ENCODE assay signal across 12 cellular contexts in genomic region chr1:204126941-204127340, GRCh38. TPM values are rescaled to one million over a fixed set of nuclear protein-coding genes. Genes with fewer than 3 reads are reported as not detected.
A peak's percentile ranks its signal among the peaks of the same experiment; 100 is the strongest.
DNase-seq lines count a peak whose midpoint lies in the region; ATAC-seq, FAIRE-seq and TF ChIP-seq lines count a peak whose summit lies in the region.
"Had no signal": no experiment of that assay in that cellular context is flagged by ENCODE, and none has a peak within 500 bp of the region (broad histone marks: within the 10 kb centered on the region; RNA-seq: fewer than 3 reads in every experiment).

No MANE protein-coding gene starts in this region.

- H3K79me2 ChIP-seq in HepG2 (ENCODE audit: insufficient read depth, low read length), result no peaks in the 10 kb centered on the region

- H3K27me3 ChIP-seq in HepG2 (ENCODE audit: control insufficient read depth in 1 of 2, insufficient read depth in 2 of 2, low read length in 2 of 2), result no peaks in the 10 kb centered on the region
- no peaks in the 10 kb centered on the region for H3K27me3 ChIP-seq in right lobe of liver
- no peaks in the 10 kb centered on the region for H3K27me3 ChIP-seq in gastrocnemius medialis
- no peaks in the 10 kb centered on the region for H3K27me3 ChIP-seq in vagina

- ATAC-seq in HepG2, result no peak
- ATAC-seq in right lobe of liver, result no peak
- no peak for ATAC-seq in gastrocnemius medialis
- ATAC-seq in activated naive CD8-positive, alpha-beta T cell treated with anti-CD3 and anti-CD28 coated beads, Interleukin-2, amount 50 U/mL, for 24 hours, result no peak
- ATAC-seq in HG02852 (IDR thresholded peaks at IDR 0.05; ENCODE audit: unreplicated experiment), result no peak
- no peak for ATAC-seq in GM18873 (IDR thresholded peaks at IDR 0.05; ENCODE audit: low FRiP score, unreplicated experiment)
- ATAC-seq: CD8-positive, alpha-beta T cell; T-cell had no signal

- H3K27ac ChIP-seq in HepG2 (ENCODE audit: extremely low read length, insufficient read depth, low read length) (no peak overlapping the region), right lobe of liver (no peak overlapping the region), gastrocnemius medialis (peak overlapping the region; percentile 30 to 74 (median 63)), vagina (peak overlapping the region; percentile 78)

- H3K4me3 ChIP-seq in HepG2 (replicated peaks in 1 of 3; ENCODE audit: insufficient read depth in 1 of 3, low read depth in 2 of 3, low read length in 3 of 3) (no peak overlapping the region), right lobe of liver (no peak overlapping the region), gastrocnemius medialis (no peak overlapping the region), vagina (no peak overlapping the region)

- no peaks in the 10 kb centered on the region for H3K36me3 Mint-ChIP-seq in activated naive CD8-positive, alpha-beta T cell treated with anti-CD3 and anti-CD28 coated beads, Interleukin-2, amount 50 U/mL, for 24 hours (ENCODE audit: low read depth)
- H3K36me3 Mint-ChIP-seq: CD8-positive, alpha-beta T cell; naive B cell; T-cell had no signal

- H3K9me3 ChIP-seq in HepG2 (ENCODE audit: low read length) (no peaks in the 10 kb centered on the region), right lobe of liver (no peaks in the 10 kb centered on the region), gastrocnemius medialis (no peaks in the 10 kb centered on the region), vagina (no peaks in the 10 kb centered on the region)

- H3K9me3 Mint-ChIP-seq in activated naive CD8-positive, alpha-beta T cell treated with anti-CD3 and anti-CD28 coated beads, Interleukin-2, amount 50 U/mL, for 24 hours, result no peaks in the 10 kb centered on the region
- H3K9me3 Mint-ChIP-seq: CD8-positive, alpha-beta T cell; naive B cell; T-cell had no signal

- TF ChIP-seq RAD21 in HepG2 (CRISPR knock-in tag; IDR thresholded peaks at IDR 0.05), result no peak

- CTCF ChIA-PET in HepG2 (lab: Yijun Ruan, JAX; ENCODE audit: low intra/inter-chr PET ratio, low total read pairs), result interaction anchor here (1.1 to 4.2 kb wide), 4 partner anchors 47 to 266 kb away, joined by 4 to 89 read pairs (median 24); partner anchors contain the start of gene SNRPE

- no peak overlapping the region for H3K4me2 ChIP-seq in HepG2 (ENCODE audit: low read depth, low read length)

- H3K4me3 Mint-ChIP-seq in activated naive CD8-positive, alpha-beta T cell treated with anti-CD3 and anti-CD28 coated beads, Interleukin-2, amount 50 U/mL, for 24 hours, result no peak overlapping the region
- H3K4me3 Mint-ChIP-seq: CD8-positive, alpha-beta T cell; T-cell had no signal

- H3K4me1 ChIP-seq in HepG2 (ENCODE audit: insufficient read depth, low read length) (peaks cover 34% of the 10 kb centered on the region), right lobe of liver (peaks cover 0 to 41% (median 20%) of the 10 kb centered on the region in 4 donors), gastrocnemius medialis (peaks cover 14 to 32% of the 10 kb centered on the region in 2 donors), vagina (peaks cover 59% of the 10 kb centered on the region)

- no peaks in the 10 kb centered on the region for H4K20me1 ChIP-seq in HepG2 (ENCODE audit: insufficient read depth, low read length)

- no peak overlapping the region for H3K27ac Mint-ChIP-seq in activated naive CD8-positive, alpha-beta T cell treated with anti-CD3 and anti-CD28 coated beads, Interleukin-2, amount 50 U/mL, for 24 hours
- H3K27ac Mint-ChIP-seq: CD8-positive, alpha-beta T cell; T-cell had no signal

- H3K9ac ChIP-seq in HepG2 (ENCODE audit: insufficient read depth, low read depth, low read length), result no peak overlapping the region

- 81% methylated on average over 7 of the region's 7 CpGs for WGBS in HepG2 (ENCODE audit: low lambda C conversion rate)
- WGBS in right lobe of liver (ENCODE audit: insufficient coverage, low coverage, low lambda C conversion rate, missing lambda C conversion rate), result 27% methylated on average over 6 of the region's 7 CpGs

- POLR2A ChIA-PET in HepG2 (lab: Yijun Ruan, JAX), result interaction anchor here (3.0 kb wide), 1 partner anchor 257 kb away, joined by 22 read pairs; no protein-coding TSS in a partner anchor

- TF ChIP-seq POLR2A in HepG2 (IDR thresholded peaks at IDR 0.05; ENCODE audit: insufficient read depth in 1 of 2, low read depth in 2 of 2, low read length in 2 of 2), result no peak
- no peak for TF ChIP-seq POLR2A in right lobe of liver (IDR thresholded peaks at IDR 0.05)
- TF ChIP-seq POLR2A in gastrocnemius medialis (IDR thresholded peaks at IDR 0.05), result no peak
- no peak for TF ChIP-seq POLR2A in vagina (IDR thresholded peaks at IDR 0.05)

- BruUV-seq in HepG2 (replicated peaks; lab: Mats Ljungman, UMichigan), result no TSS peak

- no peaks in the 10 kb centered on the region for H3K27me3 Mint-ChIP-seq in activated naive CD8-positive, alpha-beta T cell treated with anti-CD3 and anti-CD28 coated beads, Interleukin-2, amount 50 U/mL, for 24 hours
- H3K27me3 Mint-ChIP-seq: T-cell had no signal

- peaks cover 4% of the 10 kb centered on the region for H3K4me1 Mint-ChIP-seq in activated naive CD8-positive, alpha-beta T cell treated with anti-CD3 and anti-CD28 coated beads, Interleukin-2, amount 50 U/mL, for 24 hours

- peaks cover 19 to 42% of the 10 kb centered on the region in 2 experiments for H3K36me3 ChIP-seq in HepG2 (replicated peaks in 1 of 2; ENCODE audit: control insufficient read depth in 1 of 2, insufficient read depth in 2 of 2, low read length in 2 of 2)
- H3K36me3 ChIP-seq in right lobe of liver, result peaks cover 0 to 26% (median 10%) of the 10 kb centered on the region in 4 donors
- H3K36me3 ChIP-seq in gastrocnemius medialis, result peaks cover 0 to 28% of the 10 kb centered on the region in 2 donors
- peaks cover 0 to 40% of the 10 kb centered on the region in 2 donors for H3K36me3 ChIP-seq in vagina

- FAIRE-seq in HepG2 (lab: Jason Lieb, UNC), result no peak

- H2AFZ ChIP-seq in HepG2 (ENCODE audit: low read length), result no peak overlapping the region

- TF ChIP-seq EP300 in HepG2 (IDR thresholded peaks at IDR 0.05; ENCODE audit: low read depth in 2 of 2, low read length in 2 of 2) (no peak), HepG2 (CRISPR knock-in tag; IDR thresholded peaks at IDR 0.05; ENCODE audit: borderline replicate concordance) (no peak)

- TF ChIP-seq CTCF in HepG2 (CRISPR knock-in tag; IDR thresholded peaks at IDR 0.05) (no peak), right lobe of liver (IDR thresholded peaks at IDR 0.05) (no peak), gastrocnemius medialis (IDR thresholded peaks at IDR 0.05 in 4 of 5, conservative IDR thresholded peaks at IDR 0.05 in 1 of 5) (no peak), vagina (IDR thresholded peaks at IDR 0.05) (no peak)

- DNase-seq in HepG2 (ENCODE audit: low spot score) (no peak), right lobe of liver (no peak), left kidney (ENCODE audit: low read depth, low spot score) (peak; percentile 69), gastrocnemius medialis (no peak), vagina (ENCODE audit: extremely low spot score in 2 of 2) (no peak)
- DNase-seq in activated naive CD8-positive, alpha-beta T cell treated with anti-CD3 and anti-CD28 coated beads, Interleukin-2, amount 50 U/mL, for 24 hours, result no peak
- DNase-seq: CD8-positive, alpha-beta T cell; naive B cell; T-cell had no signal

- in situ Hi-C loops in HepG2 (cut with HindIII; ENCODE audit: extremely low pct_ligation_motif_present, low pct_unique_long_range_greater_than_20kb) (loop anchor here (5.0 kb wide), 2 partner anchors 45 to 255 kb away; no protein-coding TSS in a partner anchor), gastrocnemius medialis (cut with MboI; ENCODE audit: low sequenced_read_pairs in 4 of 4) (loop anchor here (5.0 to 10.0 kb wide), 4 partner anchors 50 to 265 kb away; partner anchors contain the start of genes SNRPE (in 2 of the 4) and SOX13 (in 2 of the 4))

- intact Hi-C loops in HepG2 (cut with micrococcal nuclease; ENCODE audit: unreplicated experiment), result loop anchor here (1.0 kb wide), 1 partner anchor 53 kb away; no protein-coding TSS in a partner anchor
- intact Hi-C loops in right lobe of liver (cut with DNase I), result loop anchor here (5.0 to 10.0 kb wide), 4 partner anchors 45 to 260 kb away; partner anchors contain the start of gene SOX13 (in 1 of the 2)
- intact Hi-C loops in gastrocnemius medialis (cut with DNase I; ENCODE audit: low total_unique reads), result no loop called here
- intact Hi-C loops in vagina (cut with DNase I), result loop anchor here (1.0 kb wide), 1 partner anchor 54 kb away; the partner anchor contains the start of gene SOX13

RNA-seq across cellular contexts. Expression of gene ETNK2, which starts 24.9 kb away (rescaled TPM):
- total RNA-seq in HepG2 (2016; rRNA removed; fragmentation: Illumina TruSeq; extraction: Trizol) (35.3 and 42.8 TPM in 2 replicates), right lobe of liver (100 to 1,000 TPM in 3 of 6 experiments, 10 to 100 TPM in 3; 30.9 to 231 (median 98.9) TPM), gastrocnemius medialis (1 to 10 TPM in 3 of 4 donors, under 1 TPM in 1; 0.66 to 3.1 (median 2.3) TPM), vagina (30.9 TPM)
- total RNA-seq in HepG2 (2016; cell fraction: cytosol; rRNA removed; fragmentation: Illumina TruSeq; extraction: Trizol; ENCODE audit: low read depth), result 44.9 and 55.4 TPM in 2 replicates
- 31.7 and 40.5 TPM in 2 replicates for total RNA-seq in HepG2 (2016; cell fraction: insoluble cytoplasmic fraction; rRNA removed; fragmentation: Illumina TruSeq; extraction: Trizol)
- 91.7 and 102 TPM in 2 replicates for total RNA-seq in HepG2 (2016; cell fraction: membrane; rRNA removed; fragmentation: Illumina TruSeq; extraction: Trizol)
- 18.1 and 22.1 TPM in 2 replicates for total RNA-seq in HepG2 (2016; cell fraction: nucleus; rRNA removed; fragmentation: Illumina TruSeq; extraction: Trizol)
- polyA plus RNA-seq in HepG2 (2011; rRNA removed), result 15.5 and 23.4 TPM in 2 replicates
- 13.9 and 23.8 TPM in 2 replicates for polyA plus RNA-seq in HepG2 (2011; cell fraction: cytosol; rRNA removed)
- polyA plus RNA-seq in HepG2 (2011; cell fraction: nucleus; rRNA removed), result 5.6 and 10.0 TPM in 2 replicates
- 18.2 and 18.3 TPM in 2 replicates for polyA plus RNA-seq in HepG2 (2012)
- 63.9 and 73.6 TPM in 2 replicates for polyA plus RNA-seq in HepG2 (2016; cell fraction: cytosol; fragmentation: Illumina TruSeq; extraction: Trizol; ENCODE audit: low read depth)
- polyA plus RNA-seq in HepG2 (2016; cell fraction: insoluble cytoplasmic fraction; fragmentation: Illumina TruSeq; extraction: Trizol; ENCODE audit: low read depth), result 38.8 and 47.8 TPM in 2 replicates
- polyA plus RNA-seq in HepG2 (2016; cell fraction: membrane; fragmentation: Illumina TruSeq; extraction: Trizol; ENCODE audit: low read depth), result 98.0 and 100 TPM in 2 replicates
- polyA plus RNA-seq in HepG2 (2016; cell fraction: nucleus; fragmentation: Illumina TruSeq; extraction: Trizol; ENCODE audit: insufficient read depth, low read depth), result 24.8 and 26.8 TPM in 2 replicates
- 1.9 and 16.9 TPM in 2 replicates for polyA minus RNA-seq in HepG2 (2011; rRNA and poly(A)+ RNA removed; ENCODE audit: low replicate concordance)
- polyA minus RNA-seq in HepG2 (2011; cell fraction: cytosol; rRNA and poly(A)+ RNA removed), result 6.6 and 10.3 TPM in 2 replicates
- 4.9 and 9.0 TPM in 2 replicates for polyA minus RNA-seq in HepG2 (2011; cell fraction: nucleus; rRNA and poly(A)+ RNA removed)

RNA-seq across cellular contexts. Expression of gene REN, which starts 39.2 kb away (rescaled TPM):
- not detected in 2 replicates for total RNA-seq in HepG2 (2016; rRNA removed; fragmentation: Illumina TruSeq; extraction: Trizol)
- not detected in 2 replicates for total RNA-seq in HepG2 (2016; cell fraction: cytosol; rRNA removed; fragmentation: Illumina TruSeq; extraction: Trizol; ENCODE audit: low read depth)
- total RNA-seq in HepG2 (2016; cell fraction: insoluble cytoplasmic fraction; rRNA removed; fragmentation: Illumina TruSeq; extraction: Trizol), result not detected in 2 replicates
- total RNA-seq in HepG2 (2016; cell fraction: membrane; rRNA removed; fragmentation: Illumina TruSeq; extraction: Trizol), result not detected in 2 replicates
- total RNA-seq in HepG2 (2016; cell fraction: nucleus; rRNA removed; fragmentation: Illumina TruSeq; extraction: Trizol), result not detected in 2 replicates
- 0.05 TPM in 1 of 2 replicates, not detected in the other for polyA plus RNA-seq in HepG2 (2011; rRNA removed)
- 0.03 and 0.06 TPM in 2 replicates for polyA plus RNA-seq in HepG2 (2011; cell fraction: cytosol; rRNA removed)
- 0.12 and 0.21 TPM in 2 replicates for polyA plus RNA-seq in HepG2 (2011; cell fraction: nucleus; rRNA removed)
- polyA plus RNA-seq in HepG2 (2012), result not detected in 2 replicates
- not detected in 2 replicates for polyA plus RNA-seq in HepG2 (2016; cell fraction: cytosol; fragmentation: Illumina TruSeq; extraction: Trizol; ENCODE audit: low read depth)
- not detected in 2 replicates for polyA plus RNA-seq in HepG2 (2016; cell fraction: insoluble cytoplasmic fraction; fragmentation: Illumina TruSeq; extraction: Trizol; ENCODE audit: low read depth)
- not detected in 2 replicates for polyA plus RNA-seq in HepG2 (2016; cell fraction: membrane; fragmentation: Illumina TruSeq; extraction: Trizol; ENCODE audit: low read depth)
- not detected in 2 replicates for polyA plus RNA-seq in HepG2 (2016; cell fraction: nucleus; fragmentation: Illumina TruSeq; extraction: Trizol; ENCODE audit: insufficient read depth, low read depth)
- polyA minus RNA-seq in HepG2 (2011; rRNA and poly(A)+ RNA removed; ENCODE audit: low replicate concordance), result not detected in 2 replicates
- polyA minus RNA-seq in HepG2 (2011; cell fraction: cytosol; rRNA and poly(A)+ RNA removed), result not detected in 2 replicates
- not detected in 2 replicates for polyA minus RNA-seq in HepG2 (2011; cell fraction: nucleus; rRNA and poly(A)+ RNA removed)
- under 1 TPM in 5 of 6 experiments, not detected in 1; 0.25 to 0.44 (median 0.27) TPM for total RNA-seq in right lobe of liver
- total RNA-seq in gastrocnemius medialis, result under 1 TPM in 1 of 4 donors, not detected in 3; 0.22 TPM
- total RNA-seq in vagina, result not detected
- total RNA-seq: CD8-positive, alpha-beta T cell; dermis microvascular lymphatic vessel endothelial cell; T-cell had no signal

RNA-seq across cellular contexts. Expression of gene SOX13, which starts 54.0 kb away (rescaled TPM):
- total RNA-seq in HepG2 (2016; rRNA removed; fragmentation: Illumina TruSeq; extraction: Trizol) (9.3 and 13.3 TPM in 2 replicates), right lobe of liver (10 to 100 TPM; 12.5 to 29.1 (median 17.1) TPM), gastrocnemius medialis (10 to 100 TPM; 15.6 to 31.1 (median 16.3) TPM), vagina (41.0 TPM)
- 19.4 and 23.0 TPM in 2 replicates for total RNA-seq in HepG2 (2016; cell fraction: cytosol; rRNA removed; fragmentation: Illumina TruSeq; extraction: Trizol; ENCODE audit: low read depth)
- 9.5 and 12.4 TPM in 2 replicates for total RNA-seq in HepG2 (2016; cell fraction: insoluble cytoplasmic fraction; rRNA removed; fragmentation: Illumina TruSeq; extraction: Trizol)
- total RNA-seq in HepG2 (2016; cell fraction: membrane; rRNA removed; fragmentation: Illumina TruSeq; extraction: Trizol), result 7.5 and 8.0 TPM in 2 replicates
- total RNA-seq in HepG2 (2016; cell fraction: nucleus; rRNA removed; fragmentation: Illumina TruSeq; extraction: Trizol), result 11.8 and 12.5 TPM in 2 replicates
- polyA plus RNA-seq in HepG2 (2011; rRNA removed), result 15.8 and 19.0 TPM in 2 replicates
- polyA plus RNA-seq in HepG2 (2011; cell fraction: cytosol; rRNA removed), result 11.5 and 12.7 TPM in 2 replicates
- polyA plus RNA-seq in HepG2 (2011; cell fraction: nucleus; rRNA removed), result 51.5 and 56.0 TPM in 2 replicates
- 12.2 and 14.5 TPM in 2 replicates for polyA plus RNA-seq in HepG2 (2012)
- polyA plus RNA-seq in HepG2 (2016; cell fraction: cytosol; fragmentation: Illumina TruSeq; extraction: Trizol; ENCODE audit: low read depth), result 1.2 and 1.3 TPM in 2 replicates
- polyA plus RNA-seq in HepG2 (2016; cell fraction: insoluble cytoplasmic fraction; fragmentation: Illumina TruSeq; extraction: Trizol; ENCODE audit: low read depth), result 12.0 and 16.7 TPM in 2 replicates
- 3.4 and 3.9 TPM in 2 replicates for polyA plus RNA-seq in HepG2 (2016; cell fraction: membrane; fragmentation: Illumina TruSeq; extraction: Trizol; ENCODE audit: low read depth)
- polyA plus RNA-seq in HepG2 (2016; cell fraction: nucleus; fragmentation: Illumina TruSeq; extraction: Trizol; ENCODE audit: insufficient read depth, low read depth), result 29.9 and 34.7 TPM in 2 replicates
- 50.6 and 65.9 TPM in 2 replicates for polyA minus RNA-seq in HepG2 (2011; rRNA and poly(A)+ RNA removed; ENCODE audit: low replicate concordance)
- polyA minus RNA-seq in HepG2 (2011; cell fraction: cytosol; rRNA and poly(A)+ RNA removed), result 12.0 and 12.7 TPM in 2 replicates
- 40.8 and 41.1 TPM in 2 replicates for polyA minus RNA-seq in HepG2 (2011; cell fraction: nucleus; rRNA and poly(A)+ RNA removed)

Comparison
In these comparisons a context has a peak if more than half of its experiments do, and no peak if none do; other contexts are left out.
1. H3K27ac ChIP-seq: peak in gastrocnemius medialis (4 of 4) and vagina (single experiment); none in HepG2 (single experiment) and right lobe of liver (0 of 3).